ENCODE assay signal across 8 cellular contexts in the genomic region with DNA sequence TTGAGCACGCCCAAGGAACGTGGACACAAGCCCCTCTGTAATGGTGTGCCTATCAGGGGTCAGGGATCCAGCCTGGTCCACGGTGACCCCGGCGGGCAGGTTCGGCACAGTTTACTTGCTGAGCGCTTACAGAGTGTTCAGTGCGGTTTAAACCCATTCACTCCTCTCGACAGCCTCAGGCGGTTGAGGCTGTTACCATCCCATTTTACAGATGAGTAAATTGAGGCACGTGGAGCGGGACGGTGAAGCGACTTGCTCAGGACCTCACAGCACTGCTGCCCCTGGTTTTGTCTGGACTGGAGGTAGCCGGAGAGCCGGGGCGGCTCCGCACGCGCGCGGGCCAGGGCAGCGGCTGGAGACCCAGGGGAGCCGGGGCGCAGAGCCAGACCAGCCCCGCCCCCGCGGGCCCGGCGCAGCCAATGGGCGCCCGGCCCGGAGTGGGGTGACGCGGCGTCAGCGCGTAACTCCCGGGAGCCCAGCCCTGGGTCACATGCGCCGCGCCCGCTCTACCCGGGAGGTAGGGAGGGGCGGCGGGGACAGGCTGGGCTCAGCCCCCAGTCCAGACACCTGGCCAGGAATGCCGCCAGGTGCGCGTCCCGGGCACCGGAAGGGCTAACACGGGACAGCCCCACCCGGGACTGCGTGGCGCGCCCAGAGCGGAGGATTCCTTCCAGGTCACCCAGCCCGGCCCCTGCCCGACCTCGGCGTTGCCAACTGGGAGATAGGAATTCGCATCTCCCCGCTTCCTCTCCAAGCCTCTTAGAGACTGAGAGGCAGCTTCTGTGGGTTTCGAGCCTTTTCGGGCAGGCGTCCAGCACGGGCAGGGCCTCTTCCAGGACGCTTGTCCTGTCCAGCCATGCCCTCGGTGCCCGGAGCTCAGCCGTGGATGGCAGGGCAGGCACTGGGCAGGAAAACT. TPM values are rescaled to one million over a fixed set of nuclear protein-coding genes. Genes with fewer than 3 reads are reported as not detected.
DNase-seq lines count a peak whose midpoint lies in the region; TF ChIP-seq lines count a peak whose summit lies in the region.

No MANE protein-coding gene starts in this region.

- H2BK5ac ChIP-seq in trophoblast cell (ENCODE audit: low read depth, low read length, poor library complexity), result peak overlapping the region; percentile 96

- peaks cover 25% of the 10 kb centered on the region for H3K79me2 ChIP-seq in trophoblast cell (ENCODE audit: control insufficient read depth, insufficient read depth, low read length, poor library complexity)

- H3K4me1 ChIP-seq in trophoblast cell (ENCODE audit: control insufficient read depth in 1 of 2, insufficient read depth in 2 of 2, low read length in 2 of 2) (peaks cover 48 to 52% of the 10 kb centered on the region in 2 experiments), transverse colon (peaks cover 31 to 51% (median 50%) of the 10 kb centered on the region in 4 donors)

- peak overlapping the region; percentile 100 for H4K91ac ChIP-seq in trophoblast cell (ENCODE audit: low read depth, low read length)

- peak overlapping the region; percentile 44 for H3K27ac ChIP-seq in adipose tissue (ENCODE audit: low read depth, low read length)
- peak overlapping the region; percentile 99 for H3K27ac ChIP-seq in trophoblast cell (ENCODE audit: low read depth, low read length)
- H3K27ac ChIP-seq in transverse colon, result peak overlapping the region; percentile 98 to 100 (median 99)

- no peak for TF ChIP-seq CTCF in transverse colon (IDR thresholded peaks at IDR 0.05)

- peak overlapping the region; percentile 60 for H3K4me3 ChIP-seq in H7 (ENCODE audit: insufficient read depth, low read depth, low read length)
- H3K4me3 ChIP-seq in trophoblast cell (ENCODE audit: low read depth, low read length), result peak overlapping the region; percentile 2
- H3K4me3 ChIP-seq in transverse colon, result peak overlapping the region; percentile 29 to 49 (median 38)

- H2AK5ac ChIP-seq in trophoblast cell (ENCODE audit: low read length), result peak overlapping the region; percentile 99

- H3K14ac ChIP-seq in trophoblast cell (ENCODE audit: low read length), result peak overlapping the region; percentile 99

- no peak overlapping the region for H3K23ac ChIP-seq in trophoblast cell (ENCODE audit: low read length)

- peak overlapping the region; percentile 95 for H2BK12ac ChIP-seq in trophoblast cell (ENCODE audit: low read length)

- peak overlapping the region; percentile 97 for H3K4ac ChIP-seq in trophoblast cell (ENCODE audit: low read depth, low read length)

- H3K18ac ChIP-seq in trophoblast cell (ENCODE audit: low read length), result peak overlapping the region; percentile 97

- peak overlapping the region; percentile 99 for H2BK120ac ChIP-seq in trophoblast cell (ENCODE audit: insufficient read depth, low read length, poor library complexity)

- peaks cover 56% of the 10 kb centered on the region for H3K79me1 ChIP-seq in trophoblast cell (ENCODE audit: low read length)

- TF ChIP-seq EP300 in transverse colon (IDR thresholded peaks at IDR 0.05; ENCODE audit: low read depth), result peak; percentile 94

- H3K27me3 ChIP-seq in H7 (ENCODE audit: control insufficient read depth, insufficient read depth, low read length), result no peaks in the 10 kb centered on the region
- no peaks in the 10 kb centered on the region for H3K27me3 ChIP-seq in trophoblast cell (ENCODE audit: insufficient read depth, low read length)
- no peaks in the 10 kb centered on the region for H3K27me3 ChIP-seq in transverse colon

- intact Hi-C loops in cardiac septum (cut with DNase I) (loop anchor here (2.0 kb wide), 1 partner anchor 25 kb away; no protein-coding TSS in a partner anchor), transverse colon (cut with DNase I; ENCODE audit: low total_unique reads) (no loop called here)

- peak overlapping the region; percentile 94 for H2AFZ ChIP-seq in trophoblast cell (ENCODE audit: insufficient read depth, low read length, poor library complexity)

- H3K9me3 ChIP-seq in trophoblast cell (ENCODE audit: insufficient read depth, low read depth, low read length), result no peaks in the 10 kb centered on the region
- no peaks in the 10 kb centered on the region for H3K9me3 ChIP-seq in transverse colon

- peak overlapping the region; percentile 44 for H3K4me2 ChIP-seq in trophoblast cell (ENCODE audit: low read length)

- 3% methylated on average over 57 to 71 of the region's 71 CpGs for WGBS in adipose tissue, 3 donors
- no CpG with 5 or more reads among the region's 71 CpGs for WGBS in trophoblast cell (ENCODE audit: extremely low coverage, insufficient coverage, insufficient read length)
- 2% methylated on average over 50 of the region's 71 CpGs; no CpG with 5 or more reads in 1 of the 2 donors for WGBS in transverse colon (ENCODE audit: low coverage in 1 of 2), 2 donors

- peak overlapping the region; percentile 87 for H4K12ac ChIP-seq in trophoblast cell (ENCODE audit: low read depth, low read length)

- DNase-seq in ELR (ENCODE audit: low read depth) (peak; percentile 91), H7 (peak; percentile 99), MV-4-11 (lab: John Stamatoyannopoulos, UW) (peak; percentile 72), SW 1271 (lab: John Stamatoyannopoulos, UW) (peak; percentile 71 to 91), cardiac septum (ENCODE audit: low spot score) (peak; percentile 94), trophoblast cell (peak; percentile 91 to 96), transverse colon (peak; percentile 94)

- peak overlapping the region; percentile 9 for H3K9ac ChIP-seq in trophoblast cell (ENCODE audit: low read length)

- H4K8ac ChIP-seq in trophoblast cell (ENCODE audit: low read depth, low read length), result peak overlapping the region; percentile 92

- peak; percentile 87 for TF ChIP-seq POLR2A in transverse colon (IDR thresholded peaks at IDR 0.05)

- H3K36me3 ChIP-seq in H7 (replicated peaks; ENCODE audit: control insufficient read depth, insufficient read depth, low read length) (peaks cover 2% of the 10 kb centered on the region; the same call in 1 of the 2 replicates), trophoblast cell (ENCODE audit: control insufficient read depth in 1 of 2, insufficient read depth in 2 of 2, low read length in 2 of 2) (peaks cover 3% of the 10 kb centered on the region in 2 experiments), transverse colon (no peaks in the 10 kb centered on the region)

- in situ Hi-C loops in transverse colon (cut with MboI; ENCODE audit: low pct_ligation_motif_present in 1 of 4, low pct_unique_long_range_greater_than_20kb in 1 of 4, low sequenced_read_pairs in 3 of 4), result no loop called here

RNA-seq across cellular contexts. Expression of gene SREBF1, which starts 3.3 kb away (rescaled TPM):
- total RNA-seq in H7 (2014; rRNA removed; shearing (Covaris generic)), result 34.2 and 43.6 TPM in 2 replicates
- 100 to 1,000 TPM in 2 of 3 donors, 10 to 100 TPM in 1; 81.5 to 282 (median 109) TPM for polyA plus RNA-seq in adipose tissue
- 17.1 TPM for total RNA-seq in cardiac septum
- 95.5 and 107 TPM in 2 replicates for polyA plus RNA-seq in trophoblast cell (2013)
- total RNA-seq in transverse colon, result 100 to 1,000 TPM in 3 of 4 donors, 10 to 100 TPM in 1; 45.7 to 206 (median 148) TPM

Comparison
In these comparisons a context has a peak if more than half of its experiments do, and no peak if none do; other contexts are left out.
1. Peak in every context shown above with its lines: DNase-seq, H3K4me3 ChIP-seq and H3K27ac ChIP-seq.
2. H3K4me3 ChIP-seq: peak in every context shown above with its lines; median percentile 60 in H7; 38 in transverse colon; 2 in trophoblast cell.
3. H3K27ac ChIP-seq: peak in every context shown above with its lines; median percentile 99 in trophoblast cell; 99 in transverse colon; 44 in adipose tissue.